Comparison of ENCODE assay signal across 9 cellular contexts in the genomic region with DNA sequence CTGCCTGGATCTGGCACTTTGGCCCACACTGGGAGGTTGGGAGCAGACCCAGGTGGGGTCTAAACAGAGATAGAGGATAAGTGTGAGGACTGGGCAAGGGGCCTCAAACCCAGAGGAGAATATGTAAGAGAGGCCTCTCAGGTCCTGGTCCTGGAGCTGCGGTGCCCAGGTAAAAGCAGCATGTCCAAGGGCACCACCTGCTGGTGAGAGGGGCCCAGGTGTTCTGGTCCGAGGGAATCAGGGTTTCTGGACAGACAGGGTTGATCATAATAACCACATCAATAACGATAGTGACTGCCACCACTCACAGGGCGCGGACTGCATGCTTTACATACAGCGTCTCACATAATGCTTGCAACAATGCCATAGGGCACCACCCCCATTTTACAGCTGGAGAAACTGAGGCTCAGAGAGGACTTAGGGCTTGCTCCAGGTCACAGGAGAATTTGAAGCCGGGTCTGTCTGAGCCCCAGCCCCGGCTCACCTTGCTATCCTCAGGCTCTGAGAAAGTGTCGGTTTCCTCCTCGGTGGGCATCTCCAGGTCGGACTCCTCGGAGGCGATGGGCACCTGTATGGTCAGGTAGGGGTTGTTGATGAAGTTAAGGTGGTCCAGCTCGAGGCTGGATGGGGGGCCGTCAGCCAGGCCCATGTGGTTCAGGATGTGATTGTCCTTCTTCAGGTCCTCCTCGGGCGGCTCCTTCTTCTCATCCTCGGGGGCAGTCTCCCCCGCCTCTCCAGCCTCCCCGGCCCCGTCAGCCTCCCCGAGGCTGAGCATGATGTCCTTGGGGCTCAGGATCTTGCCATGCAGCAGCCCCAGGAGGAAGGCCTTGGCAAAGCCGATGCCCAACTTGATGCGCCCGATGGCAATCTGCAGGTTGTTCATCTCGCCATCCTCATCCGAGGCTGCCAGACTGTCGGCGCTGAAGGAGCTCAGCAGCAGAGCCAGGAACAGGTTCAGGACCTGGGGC. TPM values are rescaled to one million over a fixed set of nuclear protein-coding genes. Genes with fewer than 3 reads are reported as not detected.
DNase-seq lines count a peak whose midpoint lies in the region; ATAC-seq, FAIRE-seq and TF ChIP-seq lines count a peak whose summit lies in the region.
"Had no signal": no experiment of that assay in that cellular context is flagged by ENCODE, and none has a peak within 500 bp of the region (broad histone marks: within the 10 kb centered on the region; RNA-seq: fewer than 3 reads in every experiment).

No MANE protein-coding gene starts in this region.

- no peaks in the 10 kb centered on the region for H4K20me1 ChIP-seq in BLaER1 treated with 17β-estradiol and CSF1 and Interleukin-3, amounts not matched to agents 10 nM and 100 nM

- DNase-seq in GM18507 (ENCODE audit: extremely low spot score, insufficient read length, low read depth) = no peak
- peak; percentile 25 for DNase-seq in activated CD4-positive, alpha-beta T cell treated with anti-CD3 and anti-CD28 coated beads, Interleukin-2, amount 50 U/mL, for 1 hour
- peak; percentile 69 for DNase-seq in left kidney (ENCODE audit: low read depth, low spot score)
- no peak for DNase-seq in posterior cingulate gyrus
- no peak for DNase-seq in NCI-H2227 (lab: John Stamatoyannopoulos, UW; ENCODE audit: unreplicated experiment)
- DNase-seq in esophagus muscularis mucosa (ENCODE audit: extremely low spot score) = no peak

- H3K9me3 ChIP-seq in BLaER1 treated with 17β-estradiol and CSF1 and Interleukin-3, amounts not matched to agents 10 nM and 100 nM (replicated peaks in 1 of 11) = no peaks in the 10 kb centered on the region
- no peaks in the 10 kb centered on the region for H3K9me3 ChIP-seq in esophagus muscularis mucosa
- H3K9me3 ChIP-seq: upper lobe of left lung had no signal

- intact Hi-C loops in posterior cingulate gyrus (cut with DNase I) = no loop called here
- intact Hi-C loops in esophagus muscularis mucosa (cut with DNase I) = no loop called here

- peak; percentile 69 for FAIRE-seq in GM18507 (lab: Jason Lieb, UNC)

- 95% methylated on average over 19 of the region's 29 CpGs for WGBS in esophagus muscularis mucosa

- TF ChIP-seq EP300 in esophagus muscularis mucosa (IDR thresholded peaks at IDR 0.05) = no peak

- no peak overlapping the region for H3K4me3 ChIP-seq in BLaER1 treated with 17β-estradiol and CSF1 and Interleukin-3, amounts not matched to agents 10 nM and 100 nM
- no peak overlapping the region for H3K4me3 ChIP-seq in esophagus muscularis mucosa
- H3K4me3 ChIP-seq: upper lobe of left lung had no signal

- peaks cover 14 to 100% (median 89%) of the 10 kb centered on the region in 10 experiments for H3K4me1 ChIP-seq in BLaER1 treated with 17β-estradiol and CSF1 and Interleukin-3, amounts not matched to agents 10 nM and 100 nM
- peaks cover 0 to 8% (median 0%) of the 10 kb centered on the region in 4 donors for H3K4me1 ChIP-seq in esophagus muscularis mucosa

- peak overlapping the region in 8 of 11 experiments; percentile 65 to 100 (median 88); a peak in 12 of 22 replicates for H3K4me2 ChIP-seq in BLaER1 treated with 17β-estradiol and CSF1 and Interleukin-3, amounts not matched to agents 10 nM and 100 nM

- H3K9ac ChIP-seq in BLaER1 treated with 17β-estradiol and CSF1 and Interleukin-3, amounts not matched to agents 10 nM and 100 nM = peak overlapping the region in 3 of 11 experiments; percentile 19 to 50 (median 46); a peak in 3 of 22 replicates

- no peaks in the 10 kb centered on the region for H3K36me3 ChIP-seq in BLaER1 treated with 17β-estradiol and CSF1 and Interleukin-3, amounts not matched to agents 10 nM and 100 nM
- H3K36me3 ChIP-seq in esophagus muscularis mucosa = no peaks in the 10 kb centered on the region
- H3K36me3 ChIP-seq: upper lobe of left lung had no signal

- H3K27me3 ChIP-seq in BLaER1 treated with 17β-estradiol and CSF1 and Interleukin-3, amounts not matched to agents 10 nM and 100 nM = no peaks in the 10 kb centered on the region
- peaks cover 0 to 44% (median 0%) of the 10 kb centered on the region in 4 donors for H3K27me3 ChIP-seq in esophagus muscularis mucosa
- H3K27me3 ChIP-seq: upper lobe of left lung had no signal

- peak overlapping the region in 1 of 11 experiments; percentile 21; a peak in 2 of 22 replicates for H3K27ac ChIP-seq in BLaER1 treated with 17β-estradiol and CSF1 and Interleukin-3, amounts not matched to agents 10 nM and 100 nM
- no peak overlapping the region for H3K27ac ChIP-seq in esophagus muscularis mucosa (replicated peaks in 1 of 4)
- H3K27ac ChIP-seq: upper lobe of left lung had no signal

- no peak for ATAC-seq in HG03565 (IDR thresholded peaks at IDR 0.05; ENCODE audit: unreplicated experiment)

- no peak for TF ChIP-seq POLR2A in esophagus muscularis mucosa (IDR thresholded peaks at IDR 0.05; ENCODE audit: low read depth)

- peak in 1 of 3 experiments; percentile 5 for TF ChIP-seq CTCF in esophagus muscularis mucosa (IDR thresholded peaks at IDR 0.05)

RNA-seq across cellular contexts. Expression of gene CD79B, which starts 19.1 kb away (rescaled TPM):
- 1 to 10 TPM; 2.1 to 6.1 (median 5.8) TPM for total RNA-seq in esophagus muscularis mucosa

RNA-seq across cellular contexts. Expression of gene SCN4A, which starts 21.5 kb away (rescaled TPM):
- total RNA-seq in esophagus muscularis mucosa = under 1 TPM; under 0.01 to 0.71 (median 0.20) TPM

RNA-seq across cellular contexts. Expression of gene GH1, which starts 32.6 kb away (rescaled TPM):
- not detected for total RNA-seq in esophagus muscularis mucosa
- total RNA-seq: upper lobe of left lung had no signal

RNA-seq across cellular contexts. Expression of gene CSHL1, which starts 40.2 kb away (rescaled TPM):
- total RNA-seq in esophagus muscularis mucosa = not detected
- total RNA-seq: upper lobe of left lung had no signal

RNA-seq across cellular contexts. Expression of gene PRR29, which starts 46.9 kb away (rescaled TPM):
- under 1 TPM in 3 of 4 donors, not detected in 1; 0.23 to 0.42 (median 0.39) TPM for total RNA-seq in esophagus muscularis mucosa

Comparison
In these comparisons a context has a peak if more than half of its experiments do, and no peak if none do; other contexts are left out.
1. DNase-seq: peak in activated CD4-positive, alpha-beta T cell treated with anti-CD3 and anti-CD28 coated beads, Interleukin-2, amount 50 U/mL, for 1 hour (single experiment) and left kidney (single experiment); none in GM18507 (single experiment), posterior cingulate gyrus (0 of 10), NCI-H2227 (single experiment) and esophagus muscularis mucosa (single experiment).